ENCODE assay signal across 8 cellular contexts in the genomic region with DNA sequence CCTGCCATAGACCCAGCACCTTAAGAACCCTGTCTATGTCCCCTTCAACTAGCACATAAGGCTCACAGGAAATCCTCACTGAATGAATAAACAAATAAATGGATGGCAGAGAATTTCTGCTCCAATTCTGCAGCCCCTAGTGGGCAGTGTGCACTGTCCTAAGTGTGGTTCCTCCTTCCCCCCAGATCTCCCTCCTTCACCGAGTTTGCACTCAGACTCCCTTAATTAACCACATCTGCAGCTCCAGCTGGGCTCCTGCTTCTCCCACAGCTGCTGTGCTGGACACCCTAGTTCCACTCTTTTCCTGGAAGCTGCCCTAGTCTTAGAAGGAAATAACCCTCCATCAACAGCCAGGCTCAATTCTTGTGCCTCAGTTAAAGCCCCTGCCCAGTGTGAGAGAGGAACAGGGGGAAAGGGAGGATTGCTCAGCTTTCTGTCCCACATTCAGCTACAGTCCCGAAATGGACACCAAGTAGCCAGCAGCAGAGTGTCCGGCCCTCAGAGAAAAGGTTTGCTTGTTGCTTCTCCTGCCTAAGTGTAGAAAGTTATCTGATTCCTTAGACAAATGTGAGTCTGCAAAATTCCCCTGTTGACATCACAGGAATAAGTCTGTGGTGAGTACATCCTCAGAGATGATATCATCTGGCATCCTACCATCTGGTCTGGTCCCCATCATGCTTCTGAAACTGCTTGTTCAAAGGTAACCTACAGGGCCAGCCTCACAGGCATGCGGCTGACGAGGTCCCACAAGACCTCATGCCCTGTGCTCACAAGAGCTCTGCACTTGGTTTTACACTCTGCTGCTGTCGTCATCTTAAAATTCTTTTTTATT. TPM values are rescaled to one million over a fixed set of nuclear protein-coding genes. Genes with fewer than 3 reads are reported as not detected.
DNase-seq lines count a peak whose midpoint lies in the region; ATAC-seq, FAIRE-seq and TF ChIP-seq lines count a peak whose summit lies in the region.

No MANE protein-coding gene starts in this region.

- peak overlapping the region; percentile 79 for H3K27ac Mint-ChIP-seq in stimulated activated memory B cell treated with anti-CD40 and anti-IgM and Interleukin-4, amounts not matched to agents 10 μg/mL and 1 μg/mL and 100 μg/mL, for 72 hours

- H3K4me3 Mint-ChIP-seq in stimulated activated memory B cell treated with anti-CD40 and anti-IgM and Interleukin-4, amounts not matched to agents 10 μg/mL and 1 μg/mL and 100 μg/mL, for 72 hours: no peak overlapping the region

- H3K9me3 Mint-ChIP-seq in stimulated activated memory B cell treated with anti-CD40 and anti-IgM and Interleukin-4, amounts not matched to agents 10 μg/mL and 1 μg/mL and 100 μg/mL, for 72 hours: no peaks in the 10 kb centered on the region

- peaks cover 53% of the 10 kb centered on the region for H3K4me1 Mint-ChIP-seq in stimulated activated memory B cell treated with anti-CD40 and anti-IgM and Interleukin-4, amounts not matched to agents 10 μg/mL and 1 μg/mL and 100 μg/mL, for 72 hours

- TF ChIP-seq CTCF in AG10803 (conservative IDR thresholded peaks at IDR 0.05; ENCODE audit: low read length) (peak; percentile 76), WI38 (IDR thresholded peaks at IDR 0.05; ENCODE audit: low read depth, low read length) (peak; percentile 62)

- peak; percentile 86 for FAIRE-seq in GM12892 (lab: Jason Lieb, UNC)

- H3K27me3 Mint-ChIP-seq in stimulated activated memory B cell treated with anti-CD40 and anti-IgM and Interleukin-4, amounts not matched to agents 10 μg/mL and 1 μg/mL and 100 μg/mL, for 72 hours: no peaks in the 10 kb centered on the region

- DNase-seq in AG10803 (ENCODE audit: low read depth): peak; percentile 89
- no peak for DNase-seq in GM12892 (ENCODE audit: insufficient read length)
- peak; percentile 69 to 80 for DNase-seq in Kasumi-1 (lab: John Stamatoyannopoulos, UW)
- DNase-seq in germinal center (ENCODE audit: low spot score): peak; percentile 54

- H3K36me3 Mint-ChIP-seq in stimulated activated memory B cell treated with anti-CD40 and anti-IgM and Interleukin-4, amounts not matched to agents 10 μg/mL and 1 μg/mL and 100 μg/mL, for 72 hours: no peaks in the 10 kb centered on the region

- TF ChIP-seq POLR2A in GM12892 (IDR thresholded peaks at IDR 0.05; ENCODE audit: low read depth, low read length): no peak

- peak; percentile 86 for ATAC-seq in stimulated activated memory B cell treated with anti-CD40 and anti-IgM and Interleukin-4, amounts not matched to agents 10 μg/mL and 1 μg/mL and 100 μg/mL, for 72 hours
- no peak for ATAC-seq in GM18498 (IDR thresholded peaks at IDR 0.05; ENCODE audit: unreplicated experiment)
- no peak for ATAC-seq in HG03460 (IDR thresholded peaks at IDR 0.05; ENCODE audit: unreplicated experiment)

- H3K4me3 ChIP-seq in AG10803 (ENCODE audit: low read length): peak overlapping the region; percentile 10
- H3K4me3 ChIP-seq in WI38 (ENCODE audit: low read depth, low read length): peak overlapping the region; percentile 22; the same call in 1 of the 2 replicates

RNA-seq across cellular contexts. Expression of a gene that starts 12.3 kb away (rescaled TPM):
- polyA plus RNA-seq in GM12892 (2012; ENCODE audit: missing spikeins): not detected

RNA-seq across cellular contexts. Expression of a gene that starts 12.4 kb away (rescaled TPM):
- 41.1 TPM for polyA plus RNA-seq in GM12892 (2012; ENCODE audit: missing spikeins)

RNA-seq across cellular contexts. Expression of a gene that starts 21.4 kb away (rescaled TPM):
- polyA plus RNA-seq in GM12892 (2012; ENCODE audit: missing spikeins): 8.6 TPM

RNA-seq across cellular contexts. Expression of a gene that starts 23.0 kb away (rescaled TPM):
- not detected for polyA plus RNA-seq in GM12892 (2012; ENCODE audit: missing spikeins)

RNA-seq across cellular contexts. Expression of a gene that starts 40.8 kb away (rescaled TPM):
- 70.5 TPM for polyA plus RNA-seq in GM12892 (2012; ENCODE audit: missing spikeins)
